ENCODE assay signal across 8 cellular contexts in the genomic region with DNA sequence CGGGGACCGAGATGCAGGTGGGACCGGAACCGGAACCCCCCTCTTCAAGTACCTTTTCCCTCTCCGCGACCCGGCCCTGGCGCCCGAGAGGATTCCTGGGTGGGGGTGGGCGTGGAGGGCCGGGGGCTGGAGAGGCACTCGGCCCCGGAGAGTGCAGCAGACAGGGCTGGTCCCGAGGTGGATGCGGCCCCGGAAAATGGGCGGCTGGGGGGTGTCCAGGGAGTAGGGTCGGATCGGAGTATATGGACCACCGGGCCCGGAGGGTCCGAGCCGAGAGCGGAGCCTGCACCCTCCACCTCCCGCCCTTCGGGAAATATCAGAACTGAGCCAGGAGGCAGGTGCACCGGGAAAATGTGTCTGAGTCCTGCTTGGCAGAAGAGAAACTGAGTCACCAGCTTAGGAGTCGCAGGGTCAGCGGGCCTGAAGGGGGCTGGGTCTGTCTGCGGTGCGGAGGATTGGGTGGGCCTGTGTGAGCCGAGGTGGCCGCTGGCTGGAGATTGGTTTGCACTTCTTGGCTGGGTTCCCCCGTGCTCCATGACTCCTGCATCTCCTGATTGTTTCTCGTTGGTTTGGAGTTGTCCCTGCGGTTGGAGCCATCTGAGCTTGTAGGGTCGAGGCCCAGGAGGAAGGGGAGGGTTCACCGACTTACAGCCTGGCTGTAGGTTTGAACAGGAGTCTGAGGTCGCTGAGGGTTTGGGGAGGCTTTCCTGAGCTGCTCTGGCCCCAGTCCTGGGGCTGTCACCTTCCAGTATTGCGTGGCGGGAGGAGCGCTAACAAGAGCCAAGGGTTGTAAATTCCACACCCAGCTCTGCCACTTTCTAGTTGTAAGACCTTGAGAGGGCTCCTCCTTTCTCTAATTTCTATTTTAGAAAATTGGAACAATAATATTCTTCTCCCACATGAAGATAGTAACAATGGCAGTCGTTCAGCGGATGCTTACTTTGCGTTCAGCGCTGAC. TPM values are rescaled to one million over a fixed set of nuclear protein-coding genes. Genes with fewer than 3 reads are reported as not detected.
DNase-seq lines count a peak whose midpoint lies in the region; ATAC-seq, FAIRE-seq and TF ChIP-seq lines count a peak whose summit lies in the region.

No MANE protein-coding gene starts in this region.

- CTCF ChIA-PET in AG04450 (lab: Charles Lee), result interaction anchor here (0.5 to 1.5 kb wide), 6 partner anchors 17 to 110 kb away, joined by 3 to 5 read pairs (median 3); no protein-coding TSS in a partner anchor
- CTCF ChIA-PET in activated CD8-positive, alpha-beta T cell treated with anti-CD3 and anti-CD28 coated beads for 36 hours (lab: Charles Lee), result interaction anchor here (0.8 to 5.3 kb wide), 6 partner anchors 9 to 80 kb away, joined by 3 to 39 read pairs (median 6); partner anchors contain the start of gene TUFM

- H3K4me3 Mint-ChIP-seq in GM23338, result peak overlapping the region; percentile 97
- peak overlapping the region; percentile 98 for H3K4me3 Mint-ChIP-seq in activated CD8-positive, alpha-beta T cell treated with anti-CD3 and anti-CD28 coated beads for 36 hours
- H3K4me3 Mint-ChIP-seq in glutamatergic neuron (ENCODE audit: unreplicated experiment), result peak overlapping the region; percentile 93

- DNase-seq in AG04450 (ENCODE audit: low read depth, low spot score), result no peak
- DNase-seq in GM23338 (ENCODE audit: low spot score), result peak; percentile 30
- DNase-seq in activated CD8-positive, alpha-beta T cell treated with anti-CD3 and anti-CD28 coated beads for 36 hours, result no peak
- DNase-seq in glutamatergic neuron, result no peak
- DNase-seq in prostate gland (ENCODE audit: low spot score), result no peak
- no peak for DNase-seq in Ammon's horn (ENCODE audit: low spot score)
- no peak for DNase-seq in H54 (ENCODE audit: insufficient read length, low spot score)
- no peak for DNase-seq in NCI-H524 treated with DMSO at 0.1 percent for 48 hours (lab: John Stamatoyannopoulos, UW)

- H3K36me3 Mint-ChIP-seq in GM23338 (ENCODE audit: low read depth) (peaks cover 19% of the 10 kb centered on the region), glutamatergic neuron (ENCODE audit: unreplicated experiment) (no peaks in the 10 kb centered on the region)
- peaks cover 8% of the 10 kb centered on the region for H3K36me3 Mint-ChIP-seq in activated CD8-positive, alpha-beta T cell treated with anti-CD3 and anti-CD28 coated beads for 36 hours (ENCODE audit: low read depth)

- peak overlapping the region; percentile 87 for H2AFZ ChIP-seq in GM23338

- peak overlapping the region; percentile 94 for H3K4me3 ChIP-seq in AG04450 (ENCODE audit: low read depth, low read length)
- H3K4me3 ChIP-seq in GM23338, result peak overlapping the region; percentile 97
- H3K4me3 ChIP-seq in prostate gland, result peak overlapping the region; percentile 84 to 85

- no peaks in the 10 kb centered on the region; the same call in 1 of the 2 replicates for H3K36me3 ChIP-seq in GM23338 (ENCODE audit: insufficient read depth)
- peaks cover 0 to 11% of the 10 kb centered on the region in 2 donors for H3K36me3 ChIP-seq in prostate gland

- H3K79me2 ChIP-seq in GM23338 (replicated peaks; ENCODE audit: insufficient read depth), result peaks cover 27% of the 10 kb centered on the region

- H3K9me3 Mint-ChIP-seq in GM23338 (no peaks in the 10 kb centered on the region), glutamatergic neuron (ENCODE audit: unreplicated experiment) (peaks cover 8% of the 10 kb centered on the region)
- no peaks in the 10 kb centered on the region for H3K9me3 Mint-ChIP-seq in activated CD8-positive, alpha-beta T cell treated with anti-CD3 and anti-CD28 coated beads for 36 hours

- H3K4me1 ChIP-seq in GM23338 (ENCODE audit: insufficient read depth) (peaks cover 20% of the 10 kb centered on the region; the same call in 1 of the 2 replicates), prostate gland (replicated peaks) (no peaks in the 10 kb centered on the region)

- H3K9me3 ChIP-seq in AG04450 (ENCODE audit: control insufficient read depth, insufficient read depth, low read length) (no peaks in the 10 kb centered on the region), prostate gland (no peaks in the 10 kb centered on the region)

- 4% methylated on average over 46 of the region's 46 CpGs for WGBS in prostate gland

- H3K27me3 ChIP-seq in AG04450 (ENCODE audit: control insufficient read depth, insufficient read depth, low read length), result no peaks in the 10 kb centered on the region
- H3K27me3 ChIP-seq in GM23338 (ENCODE audit: insufficient read depth), result no peaks in the 10 kb centered on the region
- H3K27me3 ChIP-seq in prostate gland (replicated peaks; ENCODE audit: insufficient read depth), result no peaks in the 10 kb centered on the region

- H3K27me3 Mint-ChIP-seq in GM23338 (ENCODE audit: insufficient read depth, low read depth, poor library complexity) (peaks cover 16% of the 10 kb centered on the region), glutamatergic neuron (ENCODE audit: unreplicated experiment) (peaks cover 2% of the 10 kb centered on the region)
- H3K27me3 Mint-ChIP-seq in activated CD8-positive, alpha-beta T cell treated with anti-CD3 and anti-CD28 coated beads for 36 hours, result no peaks in the 10 kb centered on the region

- no peaks in the 10 kb centered on the region for H3F3A ChIP-seq in GM23338 (replicated peaks; ENCODE audit: low read depth)

- intact Hi-C loops in activated CD8-positive, alpha-beta T cell treated with anti-CD3 and anti-CD28 coated beads for 36 hours (cut with micrococcal nuclease), result no loop called here
- intact Hi-C loops in prostate gland (cut with DNase I), result loop anchor here (5.0 kb wide), 1 partner anchor 83 kb away; no protein-coding TSS in a partner anchor

- H3K27ac Mint-ChIP-seq in GM23338, result peak overlapping the region; percentile 81; the same call in 1 of the 2 replicates
- peak overlapping the region; percentile 99 for H3K27ac Mint-ChIP-seq in activated CD8-positive, alpha-beta T cell treated with anti-CD3 and anti-CD28 coated beads for 36 hours
- peak overlapping the region; percentile 98 for H3K27ac Mint-ChIP-seq in glutamatergic neuron (ENCODE audit: unreplicated experiment)

- H4K20me1 ChIP-seq in GM23338 (replicated peaks; ENCODE audit: insufficient read depth), result peaks cover 10% of the 10 kb centered on the region

- H3K27ac ChIP-seq in AG04450 (ENCODE audit: low read depth, low read length), result peak overlapping the region; percentile 52
- 0 out of 2 replicates have a peak overlapping the region, but pooled peaks have one; percentile 78 for H3K27ac ChIP-seq in GM23338 (ENCODE audit: low read depth)
- peak overlapping the region; percentile 81 to 86 for H3K27ac ChIP-seq in prostate gland

- H3K9me2 ChIP-seq in GM23338 (ENCODE audit: insufficient read depth), result no peaks in the 10 kb centered on the region

- no peak for TF ChIP-seq POLR2A in prostate gland (IDR thresholded peaks at IDR 0.05)
- TF ChIP-seq POLR2A in H54 (IDR thresholded peaks at IDR 0.05; ENCODE audit: low read depth, low read length), result no peak

- H3K4me1 Mint-ChIP-seq in GM23338 (peaks cover 16% of the 10 kb centered on the region), glutamatergic neuron (ENCODE audit: low read depth, unreplicated experiment) (peaks cover 2% of the 10 kb centered on the region)
- peaks cover 24% of the 10 kb centered on the region for H3K4me1 Mint-ChIP-seq in activated CD8-positive, alpha-beta T cell treated with anti-CD3 and anti-CD28 coated beads for 36 hours (ENCODE audit: low read depth)

- peak; percentile 31 for ATAC-seq in GM23338
- no peak for ATAC-seq in activated CD8-positive, alpha-beta T cell treated with anti-CD3 and anti-CD28 coated beads for 36 hours

- TF ChIP-seq CTCF in AG04450 (IDR thresholded peaks at IDR 0.05; ENCODE audit: low read depth, low read length) (no peak), GM23338 (conservative IDR thresholded peaks at IDR 0.05; ENCODE audit: low read depth in 2 of 2) (no peak), glutamatergic neuron (IDR thresholded peaks at IDR 0.05; ENCODE audit: partially characterized antibody, unreplicated experiment) (no peak), prostate gland (IDR thresholded peaks at IDR 0.05) (no peak)
- no peak for TF ChIP-seq CTCF in activated CD8-positive, alpha-beta T cell treated with anti-CD3 and anti-CD28 coated beads for 36 hours (IDR thresholded peaks at IDR 0.05)

- no peak for FAIRE-seq in H54 (lab: Jason Lieb, UNC)

- POLR2A ChIA-PET in AG04450 (lab: Yijun Ruan, JAX), result interaction anchor here (0.6 to 2.5 kb wide), 11 partner anchors 9 to 87 kb away, joined by 3 to 29 read pairs (median 5); partner anchors contain the start of genes ATXN2L, NFATC2IP and TUFM
- POLR2A ChIA-PET in activated CD8-positive, alpha-beta T cell treated with anti-CD3 and anti-CD28 coated beads for 36 hours (lab: Charles Lee), result interaction anchor here (0.7 to 7.4 kb wide), 14 partner anchors 8 to 152 kb away, joined by 3 to 86 read pairs (median 6); partner anchors contain the start of genes ATP2A1, ATXN2L, NFATC2IP and TUFM

- peak overlapping the region; percentile 95 for H3K4me2 ChIP-seq in GM23338

RNA-seq across cellular contexts. Expression of gene SH2B1, which starts 0.6 kb away (rescaled TPM):
- polyA plus RNA-seq in AG04450 (2011; rRNA removed), result 12.2 and 13.8 TPM in 2 replicates
- polyA minus RNA-seq in AG04450 (2011; rRNA and poly(A)+ RNA removed), result 13.5 and 25.8 TPM in 2 replicates
- total RNA-seq in GM23338 (2014; rRNA removed; shearing (Covaris generic)), result 17.2 and 27.5 TPM in 2 replicates
- 12.2 and 13.6 TPM in 2 replicates for polyA plus RNA-seq in GM23338 (2016; fragmentation: Nextera tagmentation; extraction: Ambion mirVana)
- 10 to 100 TPM; 31.2 to 31.5 TPM for total RNA-seq in activated CD8-positive, alpha-beta T cell treated with anti-CD3 and anti-CD28 coated beads for 36 hours
- 72.1 TPM for total RNA-seq in glutamatergic neuron (ENCODE audit: unreplicated experiment)
- 10 to 100 TPM; 51.6 to 84.2 TPM for total RNA-seq in prostate gland

RNA-seq across cellular contexts. Expression of gene ATP2A1, which starts 14.1 kb away (rescaled TPM):
- polyA plus RNA-seq in AG04450 (2011; rRNA removed), result 0.22 and 0.50 TPM in 2 replicates
- 0.17 and 8.4 TPM in 2 replicates for polyA minus RNA-seq in AG04450 (2011; rRNA and poly(A)+ RNA removed)
- total RNA-seq in GM23338 (2014; rRNA removed; shearing (Covaris generic)), result 0.08 and 0.73 TPM in 2 replicates
- 3.2 and 4.0 TPM in 2 replicates for polyA plus RNA-seq in GM23338 (2016; fragmentation: Nextera tagmentation; extraction: Ambion mirVana)
- total RNA-seq in activated CD8-positive, alpha-beta T cell treated with anti-CD3 and anti-CD28 coated beads for 36 hours, result 1 to 10 TPM; 2.1 to 2.5 TPM
- 4.5 TPM for total RNA-seq in glutamatergic neuron (ENCODE audit: unreplicated experiment)
- total RNA-seq in prostate gland, result 1 to 10 TPM; 1.5 to 3.1 TPM

RNA-seq across cellular contexts. Expression of gene TUFM, which starts 18.1 kb away (rescaled TPM):
- polyA plus RNA-seq in AG04450 (2011; rRNA removed), result 107 and 110 TPM in 2 replicates
- 55.5 and 69.2 TPM in 2 replicates for polyA minus RNA-seq in AG04450 (2011; rRNA and poly(A)+ RNA removed)
- 162 and 192 TPM in 2 replicates for total RNA-seq in GM23338 (2014; rRNA removed; shearing (Covaris generic))
- 246 and 248 TPM in 2 replicates for polyA plus RNA-seq in GM23338 (2016; fragmentation: Nextera tagmentation; extraction: Ambion mirVana)
- 100 to 1,000 TPM; 309 to 323 TPM for total RNA-seq in activated CD8-positive, alpha-beta T cell treated with anti-CD3 and anti-CD28 coated beads for 36 hours
- 143 TPM for total RNA-seq in glutamatergic neuron (ENCODE audit: unreplicated experiment)
- 100 to 1,000 TPM; 114 to 151 TPM for total RNA-seq in prostate gland

RNA-seq across cellular contexts. Expression of gene ATXN2L, which starts 41.4 kb away (rescaled TPM):
- polyA plus RNA-seq in AG04450 (2011; rRNA removed) (19.7 and 27.5 TPM in 2 replicates), GM23338 (2016; fragmentation: Nextera tagmentation; extraction: Ambion mirVana) (132 and 134 TPM in 2 replicates)
- polyA minus RNA-seq in AG04450 (2011; rRNA and poly(A)+ RNA removed), result 33.8 and 40.1 TPM in 2 replicates
- 192 TPM in 2 replicates for total RNA-seq in GM23338 (2014; rRNA removed; shearing (Covaris generic))
- total RNA-seq in activated CD8-positive, alpha-beta T cell treated with anti-CD3 and anti-CD28 coated beads for 36 hours, result 100 to 1,000 TPM; 322 to 333 TPM
- total RNA-seq in glutamatergic neuron (ENCODE audit: unreplicated experiment) (261 TPM), prostate gland (100 to 1,000 TPM in 1 of 2 donors, 10 to 100 TPM in 1; 83.4 to 151 TPM)
